In the genomic region with DNA sequence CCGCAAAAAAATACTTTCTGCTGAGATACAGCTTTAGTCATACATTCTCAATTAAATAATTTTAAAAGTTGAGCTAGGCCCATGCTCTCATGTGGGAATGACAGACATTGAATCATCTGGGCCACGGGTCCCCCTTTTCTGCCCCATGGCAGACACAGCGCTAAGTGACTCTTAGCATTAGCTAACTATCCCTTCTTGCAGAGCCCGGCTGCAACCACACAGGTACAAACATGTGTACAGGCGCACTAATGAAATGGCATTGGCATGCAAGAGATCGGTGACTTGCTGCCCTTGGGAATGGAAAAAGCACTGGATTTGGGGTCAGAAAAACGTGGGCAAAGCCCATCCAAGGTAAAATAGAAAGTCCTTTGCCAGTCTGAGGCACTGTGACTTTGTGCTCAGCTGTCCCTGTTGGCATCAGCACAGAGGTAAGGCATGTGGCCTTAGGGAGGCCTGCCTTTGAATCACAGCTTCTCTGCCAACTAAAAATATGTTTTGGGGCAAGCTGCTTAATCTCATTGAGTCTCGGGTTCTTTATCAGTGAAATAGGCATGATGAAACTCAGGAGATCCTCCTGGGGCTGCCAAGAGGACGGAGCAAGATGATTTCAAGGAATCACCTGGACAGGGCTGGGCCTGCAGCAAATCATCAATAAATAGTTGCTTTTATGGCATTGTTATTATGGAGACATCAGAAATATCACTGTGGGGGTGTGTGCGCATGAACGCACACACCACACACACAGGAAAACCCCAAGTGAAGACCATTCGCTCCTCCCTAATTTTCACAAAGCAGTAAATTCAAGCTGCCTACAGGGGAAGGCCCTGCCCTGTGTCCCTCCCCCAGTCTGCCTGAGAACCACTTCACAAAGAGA, we compare ENCODE assay signal across 10 cellular contexts. TPM values are rescaled to one million over a fixed set of nuclear protein-coding genes. Genes with fewer than 3 reads are reported as not detected.
DNase-seq lines count a peak whose midpoint lies in the region; ATAC-seq, FAIRE-seq and TF ChIP-seq lines count a peak whose summit lies in the region.
"Had no signal": no experiment of that assay in that cellular context is flagged by ENCODE, and none has a peak within 500 bp of the region (broad histone marks: within the 10 kb centered on the region; RNA-seq: fewer than 3 reads in every experiment).

No MANE protein-coding gene starts in this region.

- peak; percentile 44 for ATAC-seq in HG03565 (IDR thresholded peaks at IDR 0.05; ENCODE audit: unreplicated experiment)

- TF ChIP-seq CTCF in GM20000 (IDR thresholded peaks at IDR 0.05; ENCODE audit: extremely low read depth, missing control alignments): no peak

- FAIRE-seq in GM12892 (lab: Jason Lieb, UNC): peak; percentile 87
- no peak for FAIRE-seq in GM19239 (lab: Jason Lieb, UNC)

- TF ChIP-seq POLR2A in GM12892 (IDR thresholded peaks at IDR 0.05; ENCODE audit: low read depth, low read length): no peak

- DNase-seq in GM12892 (ENCODE audit: insufficient read length): no peak
- peak; percentile 66 for DNase-seq in GM20000 (ENCODE audit: low spot score)
- DNase-seq in germinal center (ENCODE audit: low spot score): peak; percentile 36
- DNase-seq in DMS53 treated with DMSO at 0.1 percent for 48 hours (lab: John Stamatoyannopoulos, UW; ENCODE audit: unreplicated experiment): no peak
- no peak for DNase-seq in Kasumi-1 (lab: John Stamatoyannopoulos, UW)
- no peak for DNase-seq in islet precursor cell
- DNase-seq in GM19239 (ENCODE audit: insufficient read length, low spot score): no peak
- DNase-seq: effector CD8-positive, alpha-beta T cell; NCI-H1105 treated with DMSO at 0.1 percent for 48 hours had no signal

RNA-seq across cellular contexts. Expression of gene WHRN, which starts 54.2 kb away (rescaled TPM):
- 1.1 TPM for polyA plus RNA-seq in GM12892 (2012; ENCODE audit: missing spikeins)

Comparison
In these comparisons a context has a peak if more than half of its experiments do, and no peak if none do; other contexts are left out.
1. DNase-seq: peak in GM20000 (single experiment) and germinal center (single experiment); none in GM12892 (single experiment), DMS53 treated with DMSO at 0.1 percent for 48 hours (single experiment), Kasumi-1 (0 of 2), islet precursor cell (single experiment) and GM19239 (single experiment).